Comparison of ENCODE assay signal across 36 cellular contexts in genomic region chr2:100403722-100404121, GRCh38. TPM values are rescaled to one million over a fixed set of nuclear protein-coding genes. Genes with fewer than 3 reads are reported as not detected.
A peak's percentile ranks its signal among the peaks of the same experiment; 100 is the strongest.
DNase-seq lines count a peak whose midpoint lies in the region; ATAC-seq, FAIRE-seq and TF ChIP-seq lines count a peak whose summit lies in the region.
"Had no signal": no experiment of that assay in that cellular context is flagged by ENCODE, and none has a peak within 500 bp of the region (broad histone marks: within the 10 kb centered on the region; RNA-seq: fewer than 3 reads in every experiment).

No MANE protein-coding gene starts in this region.

- no peak overlapping the region for H3K14ac ChIP-seq in mesenchymal stem cell (ENCODE audit: low read length in 2 of 2)

- no peak overlapping the region for H3K4ac ChIP-seq in mesenchymal stem cell (ENCODE audit: low read depth in 1 of 2, low read length in 2 of 2)

- no peak overlapping the region for H2AK5ac ChIP-seq in mesenchymal stem cell (ENCODE audit: low read length, severe bottlenecking)

- no peak overlapping the region for H2AFZ ChIP-seq in HepG2 (ENCODE audit: low read length)
- no peak overlapping the region for H2AFZ ChIP-seq in mesenchymal stem cell (ENCODE audit: low read depth, low read length)

- H3K36me3 Mint-ChIP-seq in Calu3 (ENCODE audit: insufficient read depth, unreplicated experiment) = no peaks in the 10 kb centered on the region
- H3K36me3 Mint-ChIP-seq: CD4-positive, CD25-positive, alpha-beta regulatory T cell had no signal

- H3K79me2 ChIP-seq in HepG2 (ENCODE audit: insufficient read depth, low read length) = no peaks in the 10 kb centered on the region

- no peak for DNase-seq in HepG2 (ENCODE audit: low spot score)
- DNase-seq in right lobe of liver = no peak
- DNase-seq in mesenchymal stem cell = no peak
- DNase-seq in mesenteric fat pad (ENCODE audit: low spot score) = peak; percentile 75
- DNase-seq in Calu3 = no peak
- DNase-seq in activated CD8-positive, alpha-beta memory T cell treated with anti-CD3 and anti-CD28 coated beads, Interleukin-2, amount 50 U/mL, for 4 hours = no peak
- DNase-seq: 8988T; ACHN; AML-193; BE2C; C1 segment of cervical spinal cord; Caco-2; CD4-positive, alpha-beta memory T cell; CD4-positive, alpha-beta T cell; CD4-positive, CD25-positive, alpha-beta regulatory T cell; CD8-positive, alpha-beta memory T cell; CD8-positive, alpha-beta T cell; COR-L47; DMS 273 treated with DMSO at 0.1 percent for 48 hours; DMS153; DMS53; DMS79; DMS79 treated with DMSO at 0.1 percent for 48 hours; DND-41; EL had no signal

- H3K4me1 ChIP-seq in HepG2 (ENCODE audit: insufficient read depth, low read length) (no peaks in the 10 kb centered on the region), right lobe of liver (no peaks in the 10 kb centered on the region), mesenchymal stem cell (ENCODE audit: control insufficient read depth, insufficient read depth, low read depth, low read length) (no peaks in the 10 kb centered on the region)
- H3K4me1 ChIP-seq: A549, BE2C, Caco-2 had no signal

- H3K36me3 ChIP-seq in HepG2 (replicated peaks in 1 of 2; ENCODE audit: control insufficient read depth in 1 of 2, insufficient read depth in 2 of 2, low read length in 2 of 2) (peaks cover 25 to 39% of the 10 kb centered on the region in 2 experiments), right lobe of liver (no peaks in the 10 kb centered on the region), mesenchymal stem cell (ENCODE audit: control insufficient read depth in 1 of 2, insufficient read depth in 2 of 2, low read depth in 1 of 2, low read length in 2 of 2) (peaks cover 35 to 51% of the 10 kb centered on the region in 2 experiments)
- H3K36me3 ChIP-seq: BE2C had no signal

- POLR2A ChIA-PET in HepG2 (lab: Yijun Ruan, JAX) = no interaction called here

- H2BK15ac ChIP-seq in mesenchymal stem cell (ENCODE audit: low read depth, poor library complexity, severe bottlenecking) = no peak overlapping the region

- H3K23ac ChIP-seq in mesenchymal stem cell (ENCODE audit: low read length in 2 of 2) = no peak overlapping the region

- no peaks in the 10 kb centered on the region for H4K20me1 ChIP-seq in HepG2 (ENCODE audit: insufficient read depth, low read length)

- ATAC-seq in HepG2 = no peak; the same call in 2 of the 3 replicates
- ATAC-seq in right lobe of liver = no peak
- no peak for ATAC-seq in HG03432 (IDR thresholded peaks at IDR 0.05; ENCODE audit: unreplicated experiment)
- ATAC-seq: CD8-positive, alpha-beta T cell had no signal

- H3K27ac ChIP-seq in HepG2 (ENCODE audit: extremely low read length, insufficient read depth, low read length) (no peak overlapping the region), right lobe of liver (no peak overlapping the region), angular gyrus (ENCODE audit: low read depth, low read length) (peak overlapping the region; percentile 25), mesenchymal stem cell (ENCODE audit: low read length, poor library complexity, severe bottlenecking) (no peak overlapping the region)
- H3K27ac ChIP-seq: 22Rv1; A549; BLaER1; BLaER1 treated with 17β-estradiol and CSF1 and Interleukin-3, amounts not matched to agents 10 nM and 100 nM; C4-2B had no signal

- no peak for TF ChIP-seq EP300 in HepG2 (IDR thresholded peaks at IDR 0.05; ENCODE audit: low read depth in 2 of 2, low read length in 2 of 2)
- TF ChIP-seq EP300 in HepG2 (CRISPR knock-in tag; IDR thresholded peaks at IDR 0.05; ENCODE audit: borderline replicate concordance) = no peak

- H3K79me1 ChIP-seq in mesenchymal stem cell (replicated peaks; ENCODE audit: low read length, poor library complexity, severe bottlenecking) = peaks cover 23% of the 10 kb centered on the region

- H3K27me3 ChIP-seq in HepG2 (ENCODE audit: control insufficient read depth in 1 of 2, insufficient read depth in 2 of 2, low read length in 2 of 2) (no peaks in the 10 kb centered on the region), right lobe of liver (no peaks in the 10 kb centered on the region), mesenchymal stem cell (ENCODE audit: control insufficient read depth in 1 of 2, insufficient read depth in 1 of 2, low read length in 2 of 2) (no peaks in the 10 kb centered on the region)
- H3K27me3 ChIP-seq: BE2C; BLaER1; BLaER1 treated with 17β-estradiol and CSF1 and Interleukin-3, amounts not matched to agents 10 nM and 100 nM had no signal

- H3K9ac ChIP-seq in HepG2 (ENCODE audit: insufficient read depth, low read depth, low read length) = no peak overlapping the region
- H3K9ac ChIP-seq in mesenchymal stem cell (ENCODE audit: low read length) = no peak overlapping the region
- H3K9ac ChIP-seq: BLaER1; BLaER1 treated with 17β-estradiol and CSF1 and Interleukin-3, amounts not matched to agents 10 nM and 100 nM had no signal

- CTCF ChIA-PET in HepG2 (lab: Yijun Ruan, JAX; ENCODE audit: low intra/inter-chr PET ratio, low total read pairs) = no interaction called here
- CTCF ChIA-PET in Calu3 (lab: Charles Lee) = no interaction called here

- H3K27ac Mint-ChIP-seq in Calu3 (ENCODE audit: unreplicated experiment) = no peak overlapping the region
- H3K27ac Mint-ChIP-seq: B cell; CD4-positive, alpha-beta T cell; CD4-positive, CD25-positive, alpha-beta regulatory T cell; CD8-positive, alpha-beta T cell had no signal

- H4K8ac ChIP-seq in mesenchymal stem cell (ENCODE audit: low read length) = no peak overlapping the region

- BruUV-seq in HepG2 (replicated peaks; lab: Mats Ljungman, UMichigan) (no TSS peak), Calu3 (replicated peaks; lab: Mats Ljungman, UMichigan) (no TSS peak)

- H2BK120ac ChIP-seq in mesenchymal stem cell (ENCODE audit: low read depth, low read length) = no peak overlapping the region

- no peak overlapping the region for H2BK5ac ChIP-seq in mesenchymal stem cell (ENCODE audit: low read depth, low read length, poor library complexity, severe bottlenecking)

- H3K4me3 Mint-ChIP-seq in Calu3 (ENCODE audit: low read depth, unreplicated experiment) = no peak overlapping the region
- H3K4me3 Mint-ChIP-seq: B cell; CD14-positive monocyte; CD4-positive, alpha-beta memory T cell; CD4-positive, alpha-beta T cell; CD4-positive, CD25-positive, alpha-beta regulatory T cell; CD8-positive, alpha-beta memory T cell; CD8-positive, alpha-beta T cell had no signal

- in situ Hi-C loops in HepG2 (cut with HindIII; ENCODE audit: extremely low pct_ligation_motif_present, low pct_unique_long_range_greater_than_20kb) = no loop called here

- intact Hi-C loops in HepG2 (cut with micrococcal nuclease; ENCODE audit: unreplicated experiment) = no loop called here
- intact Hi-C loops in right lobe of liver (cut with DNase I) = no loop called here
- intact Hi-C loops in Calu3 (cut with micrococcal nuclease; ENCODE audit: unreplicated experiment) = no loop called here

- no peak overlapping the region for H2BK12ac ChIP-seq in mesenchymal stem cell (ENCODE audit: low read length in 2 of 2)

- H3K9me3 ChIP-seq in HepG2 (ENCODE audit: low read length) (no peaks in the 10 kb centered on the region), right lobe of liver (no peaks in the 10 kb centered on the region), mesenchymal stem cell (ENCODE audit: control insufficient read depth, low read length) (no peaks in the 10 kb centered on the region)
- H3K9me3 ChIP-seq: A549; BE2C; BLaER1; BLaER1 treated with 17β-estradiol and CSF1 and Interleukin-3, amounts not matched to agents 10 nM and 100 nM; Caco-2 had no signal

- H3K9me3 Mint-ChIP-seq in Calu3 (ENCODE audit: low read depth, unreplicated experiment) = no peaks in the 10 kb centered on the region
- H3K9me3 Mint-ChIP-seq: CD14-positive monocyte; CD4-positive, alpha-beta memory T cell; CD4-positive, alpha-beta T cell; CD4-positive, CD25-positive, alpha-beta regulatory T cell; CD8-positive, alpha-beta memory T cell; CD8-positive, alpha-beta T cell had no signal

- TF ChIP-seq POLR2A in HepG2 (IDR thresholded peaks at IDR 0.05; ENCODE audit: insufficient read depth in 1 of 2, low read depth in 2 of 2, low read length in 2 of 2) (no peak), right lobe of liver (IDR thresholded peaks at IDR 0.05) (no peak)

- FAIRE-seq in HepG2 (lab: Jason Lieb, UNC) = no peak
- FAIRE-seq: A204.1, A549, D721Med had no signal

- no peak overlapping the region for H3K18ac ChIP-seq in mesenchymal stem cell (ENCODE audit: low read depth in 1 of 2, low read length in 2 of 2)

- 92% methylated on average over 10 of the region's 10 CpGs for WGBS in HepG2 (ENCODE audit: low lambda C conversion rate)
- 57% methylated on average over 6 of the region's 10 CpGs for WGBS in right lobe of liver (ENCODE audit: insufficient coverage, low coverage, low lambda C conversion rate, missing lambda C conversion rate)
- 98% methylated on average over 10 of the region's 10 CpGs for WGBS in mesenchymal stem cell

- TF ChIP-seq RAD21 in HepG2 (CRISPR knock-in tag; IDR thresholded peaks at IDR 0.05) = no peak

- H3K4me2 ChIP-seq in HepG2 (ENCODE audit: low read depth, low read length) (no peak overlapping the region), mesenchymal stem cell (ENCODE audit: low read length, poor library complexity, severe bottlenecking) (no peak overlapping the region)
- H3K4me2 ChIP-seq: A549; BLaER1; BLaER1 treated with 17β-estradiol and CSF1 and Interleukin-3, amounts not matched to agents 10 nM and 100 nM had no signal

- no peak overlapping the region for H3K4me3 ChIP-seq in HepG2 (replicated peaks in 1 of 3; ENCODE audit: insufficient read depth in 1 of 3, low read depth in 2 of 3, low read length in 3 of 3)
- no peak overlapping the region for H3K4me3 ChIP-seq in right lobe of liver
- H3K4me3 ChIP-seq in mesenchymal stem cell (ENCODE audit: insufficient read depth in 1 of 2, low read depth in 1 of 2, low read length in 2 of 2) = no peak overlapping the region
- H3K4me3 ChIP-seq: A549; BLaER1; BLaER1 treated with 17β-estradiol and CSF1 and Interleukin-3, amounts not matched to agents 10 nM and 100 nM had no signal

- H3K4me1 Mint-ChIP-seq in Calu3 (ENCODE audit: low read depth, unreplicated experiment) = no peaks in the 10 kb centered on the region
- H3K4me1 Mint-ChIP-seq: B cell; CD14-positive monocyte; CD4-positive, alpha-beta memory T cell; CD4-positive, CD25-positive, alpha-beta regulatory T cell; CD8-positive, alpha-beta memory T cell had no signal

- peak overlapping the region; percentile 54 for H4K91ac ChIP-seq in mesenchymal stem cell (ENCODE audit: low read length)

- H3K27me3 Mint-ChIP-seq in Calu3 (ENCODE audit: unreplicated experiment) = no peaks in the 10 kb centered on the region
- H3K27me3 Mint-ChIP-seq: B cell; CD4-positive, alpha-beta T cell; CD4-positive, CD25-positive, alpha-beta regulatory T cell; CD8-positive, alpha-beta memory T cell had no signal

- no peak for TF ChIP-seq CTCF in HepG2 (CRISPR knock-in tag; IDR thresholded peaks at IDR 0.05)
- TF ChIP-seq CTCF in right lobe of liver (IDR thresholded peaks at IDR 0.05) = no peak
- no peak for TF ChIP-seq CTCF in Calu3 (IDR thresholded peaks at IDR 0.05; ENCODE audit: unreplicated experiment)

RNA-seq across cellular contexts. Expression of gene CHST10, which starts 13.7 kb away (rescaled TPM):
- total RNA-seq in HepG2 (2016; rRNA removed; fragmentation: Illumina TruSeq; extraction: Trizol) (8.5 and 14.2 TPM in 2 replicates), right lobe of liver (under 1 TPM; 0.19 to 0.88 (median 0.50) TPM), mesenteric fat pad (4.1 TPM), Calu3 (2022) (14.2 and 15.5 TPM in 2 replicates)
- 2.4 and 3.0 TPM in 2 replicates for total RNA-seq in HepG2 (2016; cell fraction: cytosol; rRNA removed; fragmentation: Illumina TruSeq; extraction: Trizol; ENCODE audit: low read depth)
- 7.1 and 13.1 TPM in 2 replicates for total RNA-seq in HepG2 (2016; cell fraction: insoluble cytoplasmic fraction; rRNA removed; fragmentation: Illumina TruSeq; extraction: Trizol)
- total RNA-seq in HepG2 (2016; cell fraction: membrane; rRNA removed; fragmentation: Illumina TruSeq; extraction: Trizol) = 6.9 and 7.7 TPM in 2 replicates
- 12.2 and 15.8 TPM in 2 replicates for total RNA-seq in HepG2 (2016; cell fraction: nucleus; rRNA removed; fragmentation: Illumina TruSeq; extraction: Trizol)
- 10.5 and 11.5 TPM in 2 replicates for polyA plus RNA-seq in HepG2 (2011; rRNA removed)
- polyA plus RNA-seq in HepG2 (2011; cell fraction: cytosol; rRNA removed) = 8.3 and 11.0 TPM in 2 replicates
- polyA plus RNA-seq in HepG2 (2011; cell fraction: nucleus; rRNA removed) = 9.0 and 10.7 TPM in 2 replicates
- 8.8 TPM in 2 replicates for polyA plus RNA-seq in HepG2 (2012)
- 1.5 and 2.5 TPM in 2 replicates for polyA plus RNA-seq in HepG2 (2016; cell fraction: cytosol; fragmentation: Illumina TruSeq; extraction: Trizol; ENCODE audit: low read depth)
- 6.7 and 7.6 TPM in 2 replicates for polyA plus RNA-seq in HepG2 (2016; cell fraction: insoluble cytoplasmic fraction; fragmentation: Illumina TruSeq; extraction: Trizol; ENCODE audit: low read depth)
- 4.5 and 6.1 TPM in 2 replicates for polyA plus RNA-seq in HepG2 (2016; cell fraction: membrane; fragmentation: Illumina TruSeq; extraction: Trizol; ENCODE audit: low read depth)
- 20.4 and 23.1 TPM in 2 replicates for polyA plus RNA-seq in HepG2 (2016; cell fraction: nucleus; fragmentation: Illumina TruSeq; extraction: Trizol; ENCODE audit: insufficient read depth, low read depth)
- 14.1 and 16.5 TPM in 2 replicates for polyA minus RNA-seq in HepG2 (2011; rRNA and poly(A)+ RNA removed; ENCODE audit: low replicate concordance)
- 8.0 and 9.3 TPM in 2 replicates for polyA minus RNA-seq in HepG2 (2011; cell fraction: cytosol; rRNA and poly(A)+ RNA removed)
- polyA minus RNA-seq in HepG2 (2011; cell fraction: nucleus; rRNA and poly(A)+ RNA removed) = 17.4 and 18.0 TPM in 2 replicates
- polyA plus RNA-seq in mesenchymal stem cell (2013, experiment 1 of 2) = 7.1 TPM
- polyA plus RNA-seq in mesenchymal stem cell (2013, experiment 2 of 2) = 7.2 TPM
- total RNA-seq: Caco-2 had no signal
